In the genomic region with DNA sequence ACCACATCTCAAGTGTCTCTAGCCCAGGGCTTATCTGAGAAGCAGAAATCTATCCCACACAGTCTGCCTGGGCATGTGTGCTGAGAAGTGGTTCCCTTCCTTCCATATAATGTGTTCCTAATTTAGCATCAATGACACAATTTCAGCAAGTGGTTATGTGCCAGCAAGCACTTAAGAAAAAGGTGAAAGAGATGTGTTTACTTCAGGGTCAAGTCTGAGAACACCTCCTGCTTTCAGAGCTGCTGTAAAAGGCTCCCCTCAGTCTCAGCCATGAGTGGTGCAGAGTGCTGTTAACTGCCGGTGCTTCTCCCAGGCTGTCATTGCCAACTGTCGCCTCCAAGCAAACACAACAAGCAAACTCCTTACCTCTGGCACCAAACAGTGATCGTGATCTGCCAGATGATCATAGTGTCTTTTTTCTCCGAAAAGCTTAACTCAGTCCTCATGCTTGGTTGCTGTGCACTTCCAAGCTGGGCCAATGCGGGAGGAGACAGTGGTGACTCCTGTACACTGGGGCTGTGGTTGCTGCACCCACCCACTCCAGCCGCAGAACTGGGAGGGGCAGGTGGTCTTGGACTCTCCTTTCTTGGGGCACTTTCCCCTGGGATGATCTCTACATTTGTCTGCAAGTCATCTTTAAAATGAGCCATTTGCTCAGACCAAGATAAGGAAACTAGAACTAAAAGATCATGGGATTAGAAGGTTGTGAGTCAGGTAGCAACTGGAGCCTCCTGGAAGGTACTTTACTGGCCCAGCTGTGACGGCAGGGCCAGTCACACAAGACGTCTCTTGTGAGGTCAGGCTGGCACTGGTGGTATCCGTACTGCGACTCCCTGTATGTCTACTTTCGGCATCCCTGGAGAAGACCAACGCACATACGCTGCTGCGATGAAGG, we compare ENCODE assay signal across 13 cellular contexts. TPM values are rescaled to one million over a fixed set of nuclear protein-coding genes. Genes with fewer than 3 reads are reported as not detected.
A peak's percentile ranks its signal among the peaks of the same experiment; 100 is the strongest.
DNase-seq lines count a peak whose midpoint lies in the region; ATAC-seq and TF ChIP-seq lines count a peak whose summit lies in the region.
"Had no signal": no experiment of that assay in that cellular context is flagged by ENCODE, and none has a peak within 500 bp of the region (broad histone marks: within the 10 kb centered on the region; RNA-seq: fewer than 3 reads in every experiment).

No MANE protein-coding gene starts in this region.

- H3K4me1 Mint-ChIP-seq in Calu3 (ENCODE audit: low read depth, unreplicated experiment) (peaks cover 17% of the 10 kb centered on the region), brain (no peaks in the 10 kb centered on the region)

- no peaks in the 10 kb centered on the region for H3K4me1 ChIP-seq in lower lobe of right lung
- H3K4me1 ChIP-seq in sigmoid colon = no peaks in the 10 kb centered on the region

- H3K27me3 Mint-ChIP-seq in Calu3 (ENCODE audit: unreplicated experiment) (no peaks in the 10 kb centered on the region), brain (peaks cover 4% of the 10 kb centered on the region)
- H3K27me3 Mint-ChIP-seq: stimulated activated naive CD8-positive, alpha-beta T cell treated with anti-CD3 and anti-CD28 coated beads, Interleukin-15, amount 100 ng/mL, for 72 hours had no signal

- WGBS in sigmoid colon, 2 donors = 79 to 86% methylated on average over 14 of the region's 14 CpGs

- CTCF ChIA-PET in Calu3 (lab: Charles Lee) = no interaction called here

- H3K36me3 Mint-ChIP-seq in Calu3 (ENCODE audit: insufficient read depth, unreplicated experiment) (peaks cover 80% of the 10 kb centered on the region), brain (peaks cover 61% of the 10 kb centered on the region)

- intact Hi-C loops in Calu3 (cut with micrococcal nuclease; ENCODE audit: unreplicated experiment) (no loop called here), lower lobe of right lung (cut with DNase I) (no loop called here), sigmoid colon (cut with DNase I) (no loop called here)

- DNase-seq in Calu3 = no peak
- DNase-seq in NCI-H2029 (lab: John Stamatoyannopoulos, UW) = peak; percentile 18
- DNase-seq in lower lobe of right lung = no peak
- DNase-seq in sigmoid colon = no peak
- DNase-seq: Caco-2; GOT3; NCI-H1048; stimulated activated CD4-positive, alpha-beta T cell treated with anti-CD3 and anti-CD28 coated beads, Interleukin-4, amount 100 ng/mL, for 4 hours; stimulated activated naive CD8-positive, alpha-beta T cell treated with anti-CD3 and anti-CD28 coated beads, Interleukin-15, amount 100 ng/mL, for 72 hours had no signal

- peak; percentile 30 to 50 for ATAC-seq in lower lobe of right lung
- no peak for ATAC-seq in GM18870 (IDR thresholded peaks at IDR 0.05; ENCODE audit: unreplicated experiment)
- no peak for ATAC-seq in HG02885 (IDR thresholded peaks at IDR 0.05; ENCODE audit: poor library complexity, unreplicated experiment)
- ATAC-seq: stimulated activated naive CD8-positive, alpha-beta T cell treated with anti-CD3 and anti-CD28 coated beads, Interleukin-15, amount 100 ng/mL, for 72 hours had no signal

- H3K4me3 Mint-ChIP-seq in Calu3 (ENCODE audit: low read depth, unreplicated experiment) (no peak overlapping the region), brain (no peak overlapping the region)
- H3K4me3 Mint-ChIP-seq: stimulated activated naive CD8-positive, alpha-beta T cell treated with anti-CD3 and anti-CD28 coated beads, Interleukin-15, amount 100 ng/mL, for 72 hours; T-helper 1 cell treated with Interleukin-12 subunit alpha and Interleukin-12 subunit beta and Interleukin-4 antibody, amounts not matched to agents 30 μg/mL and 1 μg/mL, for 36 hours had no signal

- H3K9me3 Mint-ChIP-seq in Calu3 (ENCODE audit: low read depth, unreplicated experiment) = no peaks in the 10 kb centered on the region
- no peaks in the 10 kb centered on the region for H3K9me3 Mint-ChIP-seq in brain
- H3K9me3 Mint-ChIP-seq: stimulated activated naive CD8-positive, alpha-beta T cell treated with anti-CD3 and anti-CD28 coated beads, Interleukin-15, amount 100 ng/mL, for 72 hours; T-helper 1 cell treated with Interleukin-12 subunit alpha and Interleukin-12 subunit beta and Interleukin-4 antibody, amounts not matched to agents 30 μg/mL and 1 μg/mL, for 36 hours had no signal

- H3K4me3 ChIP-seq in lower lobe of right lung (no peak overlapping the region), sigmoid colon (no peak overlapping the region)

- no peak for TF ChIP-seq EP300 in sigmoid colon (IDR thresholded peaks at IDR 0.05)

- no TSS peak for BruUV-seq in Calu3 (replicated peaks; lab: Mats Ljungman, UMichigan)

- peaks cover 78% of the 10 kb centered on the region for H3K36me3 ChIP-seq in lower lobe of right lung
- H3K36me3 ChIP-seq in sigmoid colon = peaks cover 31 to 81% (median 53%) of the 10 kb centered on the region in 4 donors

- no peak for TF ChIP-seq CTCF in Calu3 (IDR thresholded peaks at IDR 0.05; ENCODE audit: unreplicated experiment)
- TF ChIP-seq CTCF in brain (conservative IDR thresholded peaks at IDR 0.05) = no peak
- TF ChIP-seq CTCF in lower lobe of right lung (IDR thresholded peaks at IDR 0.05) = no peak
- no peak for TF ChIP-seq CTCF in sigmoid colon (IDR thresholded peaks at IDR 0.05)

- no peaks in the 10 kb centered on the region for H3K27me3 ChIP-seq in lower lobe of right lung (ENCODE audit: low read depth)
- H3K27me3 ChIP-seq in sigmoid colon = no peaks in the 10 kb centered on the region

- no peak overlapping the region for H3K27ac ChIP-seq in lower lobe of right lung
- peak overlapping the region in 1 of 4 donors; percentile 34 for H3K27ac ChIP-seq in sigmoid colon

- H3K9me3 ChIP-seq in lower lobe of right lung = no peaks in the 10 kb centered on the region
- H3K9me3 ChIP-seq in sigmoid colon = no peaks in the 10 kb centered on the region
- H3K9me3 ChIP-seq: Caco-2 had no signal

- H3K27ac Mint-ChIP-seq in Calu3 (ENCODE audit: unreplicated experiment) = peak overlapping the region; percentile 52
- H3K27ac Mint-ChIP-seq in brain = peak overlapping the region in 4 of 5 experiments; percentile 50 to 84 (median 82)
- H3K27ac Mint-ChIP-seq: T-helper 1 cell treated with Interleukin-12 subunit alpha and Interleukin-12 subunit beta and Interleukin-4 antibody, amounts not matched to agents 30 μg/mL and 1 μg/mL, for 36 hours had no signal

- no peak for TF ChIP-seq POLR2A in sigmoid colon (IDR thresholded peaks at IDR 0.05)

RNA-seq across cellular contexts. Expression of a gene that starts 32.4 kb away (rescaled TPM):
- total RNA-seq in Calu3 (2022) (457 and 484 TPM in 2 replicates), lower lobe of right lung (518 TPM), sigmoid colon (100 to 1,000 TPM in 1 of 4 donors, 10 to 100 TPM in 3; 88.6 to 101 (median 91.8) TPM)
- polyA plus RNA-seq in brain (ENCODE audit: insufficient read depth, low read depth, low replicate concordance) (432 TPM), sigmoid colon (1,000 to 10,000 TPM in 1 of 3 donors, 100 to 1,000 TPM in 2; 260 to 1,099 (median 270) TPM)

Comparison
In these comparisons a context has a peak if more than half of its experiments do, and no peak if none do; other contexts are left out.
1. ATAC-seq: peak in lower lobe of right lung (2 of 2); none in GM18870 (single experiment) and HG02885 (single experiment).